Comparison of ENCODE assay signal across 13 cellular contexts in the genomic region with DNA sequence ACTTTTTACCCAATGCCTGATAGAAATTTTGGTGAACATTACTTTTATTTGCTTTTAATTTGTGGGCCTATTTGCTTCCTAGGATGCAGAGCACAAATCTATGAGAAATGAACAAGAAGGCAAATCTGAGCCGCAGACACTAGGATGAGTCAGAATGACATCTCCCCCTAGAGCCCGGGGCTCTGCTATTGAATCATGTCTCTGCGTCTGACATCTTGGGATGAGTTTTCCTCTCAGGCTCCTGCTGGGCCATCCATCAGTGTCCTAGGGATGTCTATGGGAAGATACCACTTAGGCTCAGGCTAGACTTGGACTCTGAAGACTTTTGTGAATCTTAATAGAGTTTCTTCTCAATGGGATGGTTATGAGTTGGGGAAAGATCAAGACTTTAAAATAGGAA.
DNase-seq lines count a peak whose midpoint lies in the region; ATAC-seq and TF ChIP-seq lines count a peak whose summit lies in the region.
"Had no signal": no experiment of that assay in that cellular context is flagged by ENCODE, and none has a peak within 500 bp of the region (broad histone marks: within the 10 kb centered on the region; RNA-seq: fewer than 3 reads in every experiment).

No MANE protein-coding gene starts in this region.

- no peak for TF ChIP-seq POLR2A in esophagus squamous epithelium (IDR thresholded peaks at IDR 0.05)

- peaks cover 6% of the 10 kb centered on the region for H3K27me3 ChIP-seq in RWPE2 (ENCODE audit: insufficient read depth, poor library complexity, severe bottlenecking)
- no peaks in the 10 kb centered on the region for H3K27me3 ChIP-seq in esophagus squamous epithelium

- H3K27me3 Mint-ChIP-seq in nephron progenitor cell (ENCODE audit: low read depth, poor library complexity): peaks cover 8% of the 10 kb centered on the region
- H3K27me3 Mint-ChIP-seq: activated naive CD4-positive, alpha-beta T cell treated with anti-CD3 and anti-CD28 coated beads, Interleukin-2, amount 50 U/mL, for 24 hours had no signal

- peaks cover 35% of the 10 kb centered on the region for H3K4me1 Mint-ChIP-seq in nephron progenitor cell
- H3K4me1 Mint-ChIP-seq: natural killer cell had no signal

- H3K27ac ChIP-seq in RWPE2 (ENCODE audit: poor library complexity, severe bottlenecking) (no peak overlapping the region), esophagus squamous epithelium (no peak overlapping the region)
- H3K27ac ChIP-seq: tibial artery had no signal

- no peaks in the 10 kb centered on the region for H3K36me3 Mint-ChIP-seq in nephron progenitor cell (ENCODE audit: low read depth)
- H3K36me3 Mint-ChIP-seq: natural killer cell had no signal

- DNase-seq in HCEC 1CT: peak; percentile 16
- DNase-seq in RWPE2 (ENCODE audit: low spot score): no peak
- peak; percentile 62 for DNase-seq in fibroblast of mammary gland (ENCODE audit: low read depth)
- peak; percentile 42 for DNase-seq in renal cortical epithelial cell (ENCODE audit: low read depth)
- no peak for DNase-seq in nephron progenitor cell
- no peak for DNase-seq in esophagus squamous epithelium (lab: John Stamatoyannopoulos, UW)
- DNase-seq: kidney, natural killer cell, Right ventricle myocardium superior, tibial artery had no signal

- 59 to 61% methylated on average over 3 of the region's 3 CpGs for whole genome bisulfite sequencing in esophagus squamous epithelium, 2 donors

- H3K4me3 ChIP-seq in RWPE2 (ENCODE audit: severe bottlenecking) (no peak overlapping the region), fibroblast of mammary gland (ENCODE audit: control insufficient read depth, low read depth, low read length) (no peak overlapping the region), esophagus squamous epithelium (no peak overlapping the region)
- H3K4me3 ChIP-seq: tibial artery had no signal

- no peaks in the 10 kb centered on the region for H3K9me3 Mint-ChIP-seq in nephron progenitor cell
- H3K9me3 Mint-ChIP-seq: activated naive CD4-positive, alpha-beta T cell treated with anti-CD3 and anti-CD28 coated beads, Interleukin-2, amount 50 U/mL, for 24 hours; natural killer cell had no signal

- intact Hi-C loops in esophagus squamous epithelium (cut with DNase I): no loop called here

- no peak overlapping the region for H3K27ac Mint-ChIP-seq in nephron progenitor cell
- H3K27ac Mint-ChIP-seq: activated naive CD4-positive, alpha-beta T cell treated with anti-CD3 and anti-CD28 coated beads, Interleukin-2, amount 50 U/mL, for 24 hours; natural killer cell had no signal

- ATAC-seq in RWPE2 (ENCODE audit: low read depth) (peak; percentile 89), GM21367 (IDR thresholded peaks at IDR 0.05; ENCODE audit: unreplicated experiment) (no peak), HG02798 (IDR thresholded peaks at IDR 0.05; ENCODE audit: poor library complexity, unreplicated experiment) (no peak)
- ATAC-seq: natural killer cell had no signal

- H3K4me1 ChIP-seq in RWPE2 (ENCODE audit: insufficient read depth, poor library complexity, severe bottlenecking): no peaks in the 10 kb centered on the region
- no peaks in the 10 kb centered on the region for H3K4me1 ChIP-seq in esophagus squamous epithelium
- H3K4me1 ChIP-seq: tibial artery had no signal

- no peaks in the 10 kb centered on the region for H3K9me3 ChIP-seq in RWPE2 (ENCODE audit: severe bottlenecking)
- H3K9me3 ChIP-seq in esophagus squamous epithelium: no peaks in the 10 kb centered on the region
- H3K9me3 ChIP-seq: tibial artery had no signal

- TF ChIP-seq CTCF in RWPE2 (IDR thresholded peaks at IDR 0.05; ENCODE audit: poor library complexity, severe bottlenecking) (no peak), fibroblast of mammary gland (conservative IDR thresholded peaks at IDR 0.05; ENCODE audit: control insufficient read depth, insufficient read depth, low read depth, low read length) (no peak), nephron progenitor cell (IDR thresholded peaks at IDR 0.05) (no peak), esophagus squamous epithelium (IDR thresholded peaks at IDR 0.05) (no peak)

- H3K36me3 ChIP-seq in RWPE2 (ENCODE audit: low read depth) (no peaks in the 10 kb centered on the region), esophagus squamous epithelium (no peaks in the 10 kb centered on the region)
- H3K36me3 ChIP-seq: tibial artery had no signal

- no peak overlapping the region for H3K4me3 Mint-ChIP-seq in nephron progenitor cell
- H3K4me3 Mint-ChIP-seq: activated naive CD4-positive, alpha-beta T cell treated with anti-CD3 and anti-CD28 coated beads, Interleukin-2, amount 50 U/mL, for 24 hours; natural killer cell had no signal

Comparison
In these comparisons a context has a peak if more than half of its experiments do, and no peak if none do; other contexts are left out.
1. DNase-seq: peak in HCEC 1CT (single experiment), fibroblast of mammary gland (single experiment) and renal cortical epithelial cell (single experiment); none in RWPE2 (single experiment), nephron progenitor cell (single experiment) and esophagus squamous epithelium (single experiment).